ENCODE assay signal across 2 cellular contexts in genomic region chr9:91943447-91943846, GRCh38.
TF ChIP-seq lines count a peak whose summit lies in the region.

No MANE protein-coding gene starts in this region.

TF ChIP-seq in HEK293, 187 proteins besides CTCF, POLR2A, EP300 and RAD21 (continued from another document):
- TF ChIP-seq, protein P1, sequence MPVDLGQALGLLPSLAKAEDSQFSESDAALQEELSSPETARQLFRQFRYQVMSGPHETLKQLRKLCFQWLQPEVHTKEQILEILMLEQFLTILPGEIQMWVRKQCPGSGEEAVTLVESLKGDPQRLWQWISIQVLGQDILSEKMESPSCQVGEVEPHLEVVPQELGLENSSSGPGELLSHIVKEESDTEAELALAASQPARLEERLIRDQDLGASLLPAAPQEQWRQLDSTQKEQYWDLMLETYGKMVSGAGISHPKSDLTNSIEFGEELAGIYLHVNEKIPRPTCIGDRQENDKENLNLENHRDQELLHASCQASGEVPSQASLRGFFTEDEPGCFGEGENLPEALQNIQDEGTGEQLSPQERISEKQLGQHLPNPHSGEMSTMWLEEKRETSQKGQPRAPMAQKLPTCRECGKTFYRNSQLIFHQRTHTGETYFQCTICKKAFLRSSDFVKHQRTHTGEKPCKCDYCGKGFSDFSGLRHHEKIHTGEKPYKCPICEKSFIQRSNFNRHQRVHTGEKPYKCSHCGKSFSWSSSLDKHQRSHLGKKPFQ (tag by site-specific recombination; IDR thresholded peaks at IDR 0.05) = peak; percentile 23; the same call in 1 of the 2 replicates
- no peak for TF ChIP-seq YY1 (tag by site-specific recombination; IDR thresholded peaks at IDR 0.05)

TF ChIP-seq in K562, 482 proteins besides CTCF, POLR2A, EP300 and RAD21 (continued from another document):
- TF ChIP-seq, protein P2, sequence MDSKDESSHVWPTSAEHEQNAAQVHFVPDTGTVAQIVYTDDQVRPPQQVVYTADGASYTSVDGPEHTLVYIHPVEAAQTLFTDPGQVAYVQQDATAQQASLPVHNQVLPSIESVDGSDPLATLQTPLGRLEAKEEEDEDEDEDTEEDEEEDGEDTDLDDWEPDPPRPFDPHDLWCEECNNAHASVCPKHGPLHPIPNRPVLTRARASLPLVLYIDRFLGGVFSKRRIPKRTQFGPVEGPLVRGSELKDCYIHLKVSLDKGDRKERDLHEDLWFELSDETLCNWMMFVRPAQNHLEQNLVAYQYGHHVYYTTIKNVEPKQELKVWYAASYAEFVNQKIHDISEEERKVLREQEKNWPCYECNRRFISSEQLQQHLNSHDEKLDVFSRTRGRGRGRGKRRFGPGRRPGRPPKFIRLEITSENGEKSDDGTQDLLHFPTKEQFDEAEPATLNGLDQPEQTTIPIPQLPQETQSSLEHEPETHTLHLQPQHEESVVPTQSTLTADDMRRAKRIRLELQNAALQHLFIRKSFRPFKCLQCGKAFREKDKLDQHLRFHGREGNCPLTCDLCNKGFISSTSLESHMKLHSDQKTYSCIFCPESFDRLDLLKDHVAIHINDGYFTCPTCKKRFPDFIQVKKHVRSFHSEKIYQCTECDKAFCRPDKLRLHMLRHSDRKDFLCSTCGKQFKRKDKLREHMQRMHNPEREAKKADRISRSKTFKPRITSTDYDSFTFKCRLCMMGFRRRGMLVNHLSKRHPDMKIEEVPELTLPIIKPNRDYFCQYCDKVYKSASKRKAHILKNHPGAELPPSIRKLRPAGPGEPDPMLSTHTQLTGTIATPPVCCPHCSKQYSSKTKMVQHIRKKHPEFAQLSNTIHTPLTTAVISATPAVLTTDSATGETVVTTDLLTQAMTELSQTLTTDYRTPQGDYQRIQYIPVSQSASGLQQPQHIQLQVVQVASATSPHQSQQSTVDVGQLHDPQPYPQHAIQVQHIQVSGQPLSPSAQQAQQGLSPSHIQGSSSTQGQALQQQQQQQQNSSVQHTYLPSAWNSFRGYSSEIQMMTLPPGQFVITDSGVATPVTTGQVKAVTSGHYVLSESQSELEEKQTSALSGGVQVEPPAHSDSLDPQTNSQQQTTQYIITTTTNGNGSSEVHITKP (IDR thresholded peaks at IDR 0.05; ENCODE audit: partially characterized antibody) = no peak
- TF ChIP-seq ZNF589 (CRISPR knock-in tag; IDR thresholded peaks at IDR 0.05; ENCODE audit: low read depth) = no peak
- no peak for TF ChIP-seq ZNF766 (CRISPR knock-in tag; conservative IDR thresholded peaks at IDR 0.05)
- TF ChIP-seq SMAD4 (CRISPR knock-in tag; conservative IDR thresholded peaks at IDR 0.05) = no peak
- no peak for TF ChIP-seq RFX7 (CRISPR knock-in tag; IDR thresholded peaks at IDR 0.05)
- no peak for TF ChIP-seq SNRNP70 (optimal IDR thresholded peaks at IDR 0.05; ENCODE audit: low read depth, low read length)
- TF ChIP-seq KDM2B (CRISPR knock-in tag; IDR thresholded peaks at IDR 0.05) = no peak
